ENCODE assay signal across 39 cellular contexts in genomic region chr1:46811053-46811452, GRCh38. TPM values are rescaled to one million over a fixed set of nuclear protein-coding genes. Genes with fewer than 3 reads are reported as not detected.
"Had no signal": no experiment of that assay in that cellular context is flagged by ENCODE, and none has a peak within 500 bp of the region (broad histone marks: within the 10 kb centered on the region; RNA-seq: fewer than 3 reads in every experiment).

No MANE protein-coding gene starts in this region.

- H3K36me3 ChIP-seq: brain microvascular endothelial cell, Peyer's patch had no signal

- H3K27ac ChIP-seq: brain microvascular endothelial cell, Peyer's patch, VCaP had no signal

- DNase-seq: activated B cell treated with CpG ODN at 0.5 μM for 24 hours; activated CD4-positive, alpha-beta T cell treated with anti-CD3 and anti-CD28 coated beads for 4 hours; activated CD4-positive, alpha-beta T cell treated with anti-CD3 and anti-CD28 coated beads, Interleukin-2, amount 50 U/mL, for 4 hours; activated CD4-positive, CD25-positive, alpha-beta regulatory T cell treated with anti-CD3 and anti-CD28 coated beads, Interleukin-2, amount 50 U/mL, for 72 hours; activated CD8-positive, alpha-beta T cell treated with anti-CD3 and anti-CD28 coated beads for 36 hours; activated effector memory CD4-positive, alpha-beta T cell treated with anti-CD3 and anti-CD28 coated beads, Interleukin-2, amount 50 U/mL, for 16 hours; activated naive CD4-positive, alpha-beta T cell; activated naive CD4-positive, alpha-beta T cell treated with anti-CD3 and anti-CD28 coated beads, Interleukin-2, amount 50 U/mL, for 16 hours; activated naive CD8-positive, alpha-beta T cell treated with anti-CD3 and anti-CD28 coated beads for 36 hours; activated T-cell treated with anti-CD3 and anti-CD28 coated beads, Interleukin-2, amount 50 U/mL, for 1 hour; activated T-cell treated with anti-CD3 and anti-CD28 coated beads, Interleukin-2, amount 50 U/mL, for 72 hours; amniotic stem cell; aorta; brain microvascular endothelial cell; NCI-H1092 treated with DMSO at 0.1 percent for 48 hours; NCI-H1417; NCI-H146; NCI-H187; NCI-H2029 treated with DMSO at 0.1 percent for 48 hours; NCI-H2107; NCI-H2171; NCI-H510A; NCI-H526; NCI-H748 treated with DMSO at 0.1 percent for 48 hours; NK-92 treated with Interleukin-12 subunit alpha and Interleukin-12 subunit beta, amount 100 ng/mL, for 24 hours; PC-3; Peyer's patch; RPMI8226; SIG-M5; T-cell; T-helper 2 cell; T-helper 9 cell had no signal

- H3K9me3 ChIP-seq: Peyer's patch had no signal

- H3K27me3 ChIP-seq: brain microvascular endothelial cell, Peyer's patch had no signal

- ATAC-seq: activated CD8-positive, alpha-beta T cell treated with anti-CD3 and anti-CD28 coated beads for 36 hours; activated T-cell treated with anti-CD3 and anti-CD28 coated beads, Interleukin-2, amount 50 U/mL, for 72 hours; activated T-helper 17 cell treated with anti-CD3 and anti-CD28 coated beads, Interleukin-2, amount 50 U/mL, for 72 hours; K562; PC-3; SK-N-SH treated with all-trans-retinoic acid at 6 μM for 48 hours; T-cell had no signal

- H3K4me1 ChIP-seq: Peyer's patch had no signal

- H3K4me3 ChIP-seq: K562, Peyer's patch had no signal

RNA-seq across cellular contexts. Expression of gene CYP4B1, which starts 12.2 kb away (rescaled TPM):
- total RNA-seq: activated B cell treated with CpG ODN at 0.5 μM for 24 hours; activated CD8-positive, alpha-beta memory T cell treated with anti-CD3 and anti-CD28 coated beads for 36 hours; activated CD8-positive, alpha-beta T cell treated with anti-CD3 and anti-CD28 coated beads for 36 hours; activated naive CD8-positive, alpha-beta T cell treated with anti-CD3 and anti-CD28 coated beads for 36 hours; activated T-cell treated with anti-CD3 and anti-CD28 coated beads, Interleukin-2, amount 50 U/mL, for 72 hours; M059J; PC-3; SK-MEL-5 had no signal
